In genomic region chr14:59342516-59343484, GRCh38 we compare ENCODE assay signal across 13 cellular contexts.
A peak's percentile ranks its signal among the peaks of the same experiment; 100 is the strongest.
DNase-seq lines count a peak whose midpoint lies in the region; ATAC-seq and TF ChIP-seq lines count a peak whose summit lies in the region.
"Had no signal": no experiment of that assay in that cellular context is flagged by ENCODE, and none has a peak within 500 bp of the region (broad histone marks: within the 10 kb centered on the region; RNA-seq: fewer than 3 reads in every experiment).

No MANE protein-coding gene starts in this region.

- ATAC-seq in Right ventricle myocardium inferior: peak; percentile 83
- ATAC-seq in gastroesophageal sphincter: no peak
- ATAC-seq in HG02840 (IDR thresholded peaks at IDR 0.05; ENCODE audit: low FRiP score, unreplicated experiment): no peak
- ATAC-seq: CD8-positive, alpha-beta T cell had no signal

- DNase-seq in Right ventricle myocardium inferior (ENCODE audit: missing footprints) (peak; percentile 70), cardiac septum (ENCODE audit: low spot score) (no peak), suprapubic skin (ENCODE audit: low spot score in 2 of 2) (no peak)
- DNase-seq in effector CD4-positive, alpha-beta T cell: no peak
- DNase-seq in activated CD4-positive, CD25-positive, alpha-beta regulatory T cell treated with anti-CD3 and anti-CD28 coated beads, Interleukin-2, amount 50 U/mL, for 72 hours: no peak
- DNase-seq: activated CD4-positive, CD25-positive, alpha-beta regulatory T cell; CD8-positive, alpha-beta T cell; MM.1S; naive B cell; small intestine had no signal

- H3K4me3 ChIP-seq in gastroesophageal sphincter (no peak overlapping the region), muscle layer of duodenum (ENCODE audit: low read depth in 1 of 2, low read length in 2 of 2) (no peak overlapping the region), suprapubic skin (no peak overlapping the region)

- H3K27ac ChIP-seq in gastroesophageal sphincter (peak overlapping the region; percentile 67 to 99 (median 86)), muscle layer of duodenum (ENCODE audit: low read length) (peak overlapping the region; percentile 57), suprapubic skin (no peak overlapping the region)

- 60 to 61% methylated on average over 6 to 10 of the region's 11 CpGs for WGBS in gastroesophageal sphincter (ENCODE audit: low coverage in 1 of 2), 2 donors
- 59% methylated on average over 11 of the region's 11 CpGs for WGBS in suprapubic skin

- TF ChIP-seq EP300 in gastroesophageal sphincter (IDR thresholded peaks at IDR 0.05): no peak
- TF ChIP-seq EP300 in suprapubic skin (IDR thresholded peaks at IDR 0.05): no peak

- H3K9me3 ChIP-seq in gastroesophageal sphincter (no peaks in the 10 kb centered on the region), muscle layer of duodenum (ENCODE audit: control insufficient read depth in 1 of 2, low read length in 2 of 2) (no peaks in the 10 kb centered on the region), suprapubic skin (no peaks in the 10 kb centered on the region)

- no peak for TF ChIP-seq CTCF in gastroesophageal sphincter (IDR thresholded peaks at IDR 0.05)
- no peak for TF ChIP-seq CTCF in suprapubic skin (IDR thresholded peaks at IDR 0.05)

- TF ChIP-seq POLR2A in gastroesophageal sphincter (IDR thresholded peaks at IDR 0.05): no peak
- TF ChIP-seq POLR2A in suprapubic skin (IDR thresholded peaks at IDR 0.05): no peak

- H3K27me3 ChIP-seq in gastroesophageal sphincter: no peaks in the 10 kb centered on the region
- no peaks in the 10 kb centered on the region for H3K27me3 ChIP-seq in muscle layer of duodenum (ENCODE audit: low read depth, low read length)
- no peaks in the 10 kb centered on the region for H3K27me3 ChIP-seq in suprapubic skin

- H3K4me1 ChIP-seq in gastroesophageal sphincter: peaks cover 0 to 99% (median 42%) of the 10 kb centered on the region in 3 donors
- H3K4me1 ChIP-seq in muscle layer of duodenum (ENCODE audit: control insufficient read depth in 1 of 2, insufficient read depth in 2 of 2, low read length in 2 of 2): peaks cover 0 to 21% of the 10 kb centered on the region in 2 donors
- H3K4me1 ChIP-seq in suprapubic skin: peaks cover 23% of the 10 kb centered on the region

- H3K36me3 ChIP-seq in gastroesophageal sphincter: peaks cover 0 to 2% of the 10 kb centered on the region in 2 donors
- peaks cover 8 to 10% of the 10 kb centered on the region in 2 donors for H3K36me3 ChIP-seq in muscle layer of duodenum (ENCODE audit: control insufficient read depth in 1 of 2, insufficient read depth in 2 of 2, low read length in 2 of 2)
- H3K36me3 ChIP-seq in suprapubic skin: peaks cover 2% of the 10 kb centered on the region

- intact Hi-C loops in Right ventricle myocardium inferior (cut with DNase I) (no loop called here), cardiac septum (cut with DNase I) (no loop called here)
